17 cellular contexts compared by ENCODE assay signal in genomic region chr1:70674981-70675685, GRCh38.
A peak's percentile ranks its signal among the peaks of the same experiment; 100 is the strongest.
DNase-seq lines count a peak whose midpoint lies in the region; ATAC-seq, FAIRE-seq and TF ChIP-seq lines count a peak whose summit lies in the region.
"Had no signal": no experiment of that assay in that cellular context is flagged by ENCODE, and none has a peak within 500 bp of the region (broad histone marks: within the 10 kb centered on the region; RNA-seq: fewer than 3 reads in every experiment).

No MANE protein-coding gene starts in this region.

- intact Hi-C loops in PC-9 (cut with micrococcal nuclease; ENCODE audit: unreplicated experiment): no loop called here

- TF ChIP-seq CTCF in PC-9 (conservative IDR thresholded peaks at IDR 0.05): no peak

- no peak overlapping the region for H3K4me2 ChIP-seq in PC-9

- CTCF ChIA-PET in PC-9 (lab: Charles Lee): no interaction called here

- H3K27me3 ChIP-seq in PC-9 (ENCODE audit: insufficient read depth, low read depth): no peaks in the 10 kb centered on the region
- H3K27me3 ChIP-seq: adrenal gland had no signal

- BruUV-seq in PC-9 (replicated peaks; lab: Mats Ljungman, UMichigan): no TSS peak

- FAIRE-seq in GM12891 (lab: Jason Lieb, UNC): peak; percentile 51

- POLR2A ChIA-PET in PC-9 (lab: Charles Lee; ENCODE audit: unreplicated experiment): no interaction called here

- H3K9me3 ChIP-seq in PC-9 (ENCODE audit: insufficient read depth, low read depth): no peaks in the 10 kb centered on the region
- H3K9me3 ChIP-seq: adrenal gland, thoracic aorta had no signal

- TF ChIP-seq POLR2A in GM12891 (IDR thresholded peaks at IDR 0.05; ENCODE audit: low read depth, low read length): no peak
- TF ChIP-seq POLR2A in erythroblast (IDR thresholded peaks at IDR 0.05; ENCODE audit: low read length): no peak

- no peak overlapping the region for H3K27ac ChIP-seq in PC-9
- H3K27ac ChIP-seq: adrenal gland, thoracic aorta had no signal

- H3K36me3 ChIP-seq in PC-9 (ENCODE audit: low read depth): no peaks in the 10 kb centered on the region
- H3K36me3 ChIP-seq: adrenal gland, thoracic aorta had no signal

- no peaks in the 10 kb centered on the region for H3F3A ChIP-seq in PC-9 (ENCODE audit: insufficient read depth, low read depth)

- DNase-seq in GM12891 (ENCODE audit: insufficient read length, low spot score): no peak
- DNase-seq in NCI-H82 treated with DMSO at 0.1 percent for 48 hours (lab: John Stamatoyannopoulos, UW; ENCODE audit: unreplicated experiment): peak; percentile 51
- peak; percentile 19 to 39 for DNase-seq in erythroblast (lab: John Stamatoyannopoulos, UW)
- no peak for DNase-seq in activated T-cell treated with anti-CD3 and anti-CD28 coated beads, Interleukin-2, amount 50 U/mL, for 1 hour
- DNase-seq in PC-9: no peak
- DNase-seq in stimulated activated CD4-positive, alpha-beta T cell treated with anti-CD3 and anti-CD28 coated beads, Interleukin-2, amount 100 ng/mL, for 24 hours: no peak
- DNase-seq in amniotic stem cell (lab: John Stamatoyannopoulos, UW): no peak
- DNase-seq: activated CD4-positive, alpha-beta T cell treated with anti-CD3 and anti-CD28 coated beads, Interleukin-2, amount 50 U/mL, for 48 hours; adrenal gland; effector CD8-positive, alpha-beta T cell; hippocampal formation; kidney glomerular epithelial cell; NCI-H1930; stimulated activated CD4-positive, alpha-beta T cell treated with anti-CD3 and anti-CD28 coated beads, Interleukin-4, amount 100 ng/mL, for 4 hours had no signal

- H3K4me3 ChIP-seq in PC-9: no peak overlapping the region
- H3K4me3 ChIP-seq: adrenal gland, thoracic aorta had no signal

- H4K20me1 ChIP-seq in PC-9 (ENCODE audit: insufficient read depth): no peaks in the 10 kb centered on the region

- no peaks in the 10 kb centered on the region for H3K9me2 ChIP-seq in PC-9 (ENCODE audit: insufficient read depth)

- H2AFZ ChIP-seq in PC-9: no peak overlapping the region

- H3K4me1 ChIP-seq in PC-9 (replicated peaks; ENCODE audit: insufficient read depth): no peaks in the 10 kb centered on the region
- H3K4me1 ChIP-seq: adrenal gland had no signal

- peak; percentile 42 for ATAC-seq in HG02759 (IDR thresholded peaks at IDR 0.05; ENCODE audit: unreplicated experiment)
- ATAC-seq: SK-N-SH treated with all-trans-retinoic acid at 6 μM for 48 hours had no signal

- H3K79me2 ChIP-seq in PC-9 (ENCODE audit: low read depth): no peaks in the 10 kb centered on the region

TF ChIP-seq in GM12891, 5 proteins besides CTCF, POLR2A, EP300 and RAD21:
- TF ChIP-seq POLR2AphosphoS5 (IDR thresholded peaks at IDR 0.05; ENCODE audit: low read depth, low read length) (no peak), SPI1 (IDR thresholded peaks at IDR 0.05; ENCODE audit: low read depth, low read length) (no peak), POU2F2 (IDR thresholded peaks at IDR 0.05; ENCODE audit: low read depth, low read length) (no peak), TAF1 (IDR thresholded peaks at IDR 0.05; ENCODE audit: low read depth, low read length) (no peak), PAX5 (IDR thresholded peaks at IDR 0.05; ENCODE audit: insufficient read depth, low read length, severe bottlenecking) (no peak)

Comparison
In these comparisons a context has a peak if more than half of its experiments do, and no peak if none do; other contexts are left out.
1. DNase-seq: peak in NCI-H82 treated with DMSO at 0.1 percent for 48 hours (single experiment) and erythroblast (2 of 2); none in GM12891 (single experiment), activated T-cell treated with anti-CD3 and anti-CD28 coated beads, Interleukin-2, amount 50 U/mL, for 1 hour (single experiment), PC-9 (0 of 2), stimulated activated CD4-positive, alpha-beta T cell treated with anti-CD3 and anti-CD28 coated beads, Interleukin-2, amount 100 ng/mL, for 24 hours (0 of 2) and amniotic stem cell (single experiment).